In the genomic region with DNA sequence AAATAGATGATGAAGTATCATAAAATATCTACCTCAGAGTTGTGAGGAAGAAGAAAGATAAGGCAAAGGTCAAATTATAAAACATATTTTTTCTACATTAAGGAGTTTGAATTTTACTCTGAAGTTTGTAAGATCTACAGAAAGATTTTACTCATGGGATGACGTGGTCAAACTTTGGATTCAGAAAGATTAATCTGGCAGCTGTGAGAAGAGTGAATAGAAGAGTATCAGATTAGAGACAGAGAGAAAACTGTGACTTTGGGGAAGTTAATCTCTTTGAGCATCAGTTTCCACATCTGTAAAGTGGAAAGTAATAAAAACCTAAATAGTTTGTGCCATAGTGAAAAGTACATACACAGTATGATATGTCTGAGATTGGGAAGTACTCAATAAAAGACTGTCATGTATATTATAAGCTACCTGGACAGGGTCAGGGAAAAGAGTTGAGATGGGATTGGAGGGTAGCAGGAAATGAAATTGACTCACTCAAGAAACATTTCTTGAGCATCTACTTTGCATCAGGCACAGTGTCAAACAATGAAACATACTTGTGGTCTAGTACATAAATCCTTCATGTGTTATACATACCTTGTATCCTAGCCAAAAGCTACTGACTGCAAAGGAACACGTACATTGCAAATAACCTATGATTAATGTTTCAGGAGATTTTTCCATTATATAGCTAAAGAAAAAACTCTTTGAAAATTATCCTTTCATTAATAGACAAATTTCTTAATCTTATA, we compare ENCODE assay signal across 1 cellular context.
TF ChIP-seq lines count a peak whose summit lies in the region.

No MANE protein-coding gene starts in this region.

TF ChIP-seq in IMR-90, 13 proteins besides CTCF, POLR2A, EP300 and RAD21:
- TF ChIP-seq, protein P1, sequence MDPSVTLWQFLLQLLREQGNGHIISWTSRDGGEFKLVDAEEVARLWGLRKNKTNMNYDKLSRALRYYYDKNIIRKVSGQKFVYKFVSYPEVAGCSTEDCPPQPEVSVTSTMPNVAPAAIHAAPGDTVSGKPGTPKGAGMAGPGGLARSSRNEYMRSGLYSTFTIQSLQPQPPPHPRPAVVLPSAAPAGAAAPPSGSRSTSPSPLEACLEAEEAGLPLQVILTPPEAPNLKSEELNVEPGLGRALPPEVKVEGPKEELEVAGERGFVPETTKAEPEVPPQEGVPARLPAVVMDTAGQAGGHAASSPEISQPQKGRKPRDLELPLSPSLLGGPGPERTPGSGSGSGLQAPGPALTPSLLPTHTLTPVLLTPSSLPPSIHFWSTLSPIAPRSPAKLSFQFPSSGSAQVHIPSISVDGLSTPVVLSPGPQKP (IDR thresholded peaks at IDR 0.05; ENCODE audit: borderline replicate concordance, low read depth, low read length): no peak
- TF ChIP-seq CHD1 (IDR thresholded peaks at IDR 0.05; ENCODE audit: low read depth, low read length) (no peak), CEBPB (IDR thresholded peaks at IDR 0.05; ENCODE audit: low read depth, low read length) (peak; percentile 26; the same call in 1 of the 2 replicates)
